In the genomic region with DNA sequence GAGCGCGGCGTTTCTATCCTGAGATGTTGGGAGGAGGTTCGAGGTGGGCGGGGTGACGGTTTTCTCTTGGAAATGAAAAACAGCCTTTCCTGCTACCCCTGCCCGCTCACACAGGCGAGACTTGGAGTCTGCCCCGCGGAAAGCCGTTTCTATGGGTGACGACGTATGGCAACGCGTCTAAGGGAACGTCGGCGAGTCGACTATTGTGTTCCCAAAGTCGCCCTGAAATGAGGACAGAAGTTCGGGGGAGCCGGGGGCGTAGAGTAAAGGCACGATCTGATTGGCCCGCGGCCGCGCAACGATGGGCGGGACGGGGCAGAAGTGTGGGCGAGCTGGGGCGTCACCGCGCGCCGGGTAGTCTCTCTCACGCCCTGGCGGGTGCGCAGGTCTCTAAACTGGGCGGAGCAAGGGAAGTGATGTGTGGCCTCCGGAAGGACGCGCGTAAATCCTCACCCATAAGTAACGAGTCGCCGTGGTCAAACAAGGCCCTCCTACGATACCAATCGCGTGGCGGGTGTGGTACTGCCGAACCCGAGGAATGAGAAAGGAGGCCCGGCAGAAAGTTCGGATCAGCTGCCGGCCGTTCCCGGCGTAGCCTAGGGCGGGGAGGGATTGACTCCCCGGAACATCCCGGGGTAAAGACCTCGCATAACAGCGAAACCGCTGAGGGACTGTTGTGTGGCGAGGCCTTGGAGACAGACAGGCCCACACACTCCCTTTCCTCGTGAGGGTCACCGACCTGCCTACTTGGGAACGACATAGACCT, we compare ENCODE assay signal across 8 cellular contexts.
DNase-seq lines count a peak whose midpoint lies in the region; FAIRE-seq and TF ChIP-seq lines count a peak whose summit lies in the region.

No MANE protein-coding gene starts in this region.

- H3K9ac ChIP-seq in neuronal stem cell (ENCODE audit: low read depth, low read length, poor library complexity) (peak overlapping the region; percentile 79), subcutaneous abdominal adipose tissue (ENCODE audit: low read length in 5 of 5) (peak overlapping the region; percentile 86 to 97 (median 93))

- H2AFZ ChIP-seq in neuronal stem cell (ENCODE audit: low read length) = peak overlapping the region; percentile 93

- peak overlapping the region; percentile 75 for H2BK5ac ChIP-seq in neuronal stem cell (ENCODE audit: low read length)

- H3K27ac ChIP-seq in SJSA1 (peak overlapping the region; percentile 94), neuronal stem cell (replicated peaks; ENCODE audit: low read length) (peak overlapping the region; percentile 92), subcutaneous abdominal adipose tissue (ENCODE audit: low read depth, low read length) (peak overlapping the region; percentile 100)

- H3K14ac ChIP-seq in neuronal stem cell (ENCODE audit: low read length) = no peak overlapping the region

- H3K4me3 ChIP-seq in HFF-Myc (replicated peaks; ENCODE audit: low read depth, low read length) = peak overlapping the region; percentile 83
- H3K4me3 ChIP-seq in SJSA1 = peak overlapping the region; percentile 49
- H3K4me3 ChIP-seq in neuronal stem cell (ENCODE audit: low read length in 2 of 2) = peak overlapping the region; percentile 64 to 81
- peak overlapping the region; percentile 69 to 93 (median 90) for H3K4me3 ChIP-seq in subcutaneous abdominal adipose tissue (ENCODE audit: low read depth in 1 of 5, low read length in 5 of 5)

- peaks cover 2% of the 10 kb centered on the region for H3K9me3 Mint-ChIP-seq in activated naive CD4-positive, alpha-beta T cell treated with anti-CD3 and anti-CD28 coated beads for 36 hours

- peaks cover 16% of the 10 kb centered on the region for H3K4me1 Mint-ChIP-seq in activated naive CD4-positive, alpha-beta T cell treated with anti-CD3 and anti-CD28 coated beads for 36 hours (ENCODE audit: low read depth)

- peak overlapping the region; percentile 96 for H3K18ac ChIP-seq in neuronal stem cell (ENCODE audit: low read length)

- no peak overlapping the region for H2AK5ac ChIP-seq in neuronal stem cell (ENCODE audit: low read depth, low read length)

- no peak overlapping the region for H2BK12ac ChIP-seq in neuronal stem cell (ENCODE audit: low read length)

- no peaks in the 10 kb centered on the region for H3K27me3 Mint-ChIP-seq in activated naive CD4-positive, alpha-beta T cell treated with anti-CD3 and anti-CD28 coated beads for 36 hours (ENCODE audit: low read depth)

- H3K4me2 ChIP-seq in neuronal stem cell (ENCODE audit: insufficient read depth, low read length, poor library complexity, severe bottlenecking) = peak overlapping the region; percentile 62

- CTCF ChIA-PET in activated naive CD4-positive, alpha-beta T cell treated with anti-CD3 and anti-CD28 coated beads for 36 hours (lab: Charles Lee) = interaction anchor here (1.0 kb wide), 1 partner anchor 71 kb away, joined by 3 read pairs; no protein-coding TSS in a partner anchor

- no peak for TF ChIP-seq CTCF in HFF-Myc (IDR thresholded peaks at IDR 0.05; ENCODE audit: low read depth, low read length, missing control alignments)

- H3K23ac ChIP-seq in neuronal stem cell (ENCODE audit: low read depth, low read length, poor library complexity) = peak overlapping the region; percentile 30

- peak overlapping the region; percentile 94 for H3K27ac Mint-ChIP-seq in activated naive CD4-positive, alpha-beta T cell treated with anti-CD3 and anti-CD28 coated beads for 36 hours

- DNase-seq in GM04503 (ENCODE audit: low read depth) = peak; percentile 90
- peak; percentile 97 for DNase-seq in HFF-Myc (ENCODE audit: extremely low read depth, low read depth)
- DNase-seq in MV-4-11 (lab: John Stamatoyannopoulos, UW) = peak; percentile 98
- DNase-seq in SJSA1 (ENCODE audit: low read depth in 1 of 2, low spot score in 2 of 2) = peak; percentile 97 to 98
- DNase-seq in activated naive CD4-positive, alpha-beta T cell treated with anti-CD3 and anti-CD28 coated beads for 36 hours = peak; percentile 98
- peak; percentile 78 to 87 for DNase-seq in frontal cortex (ENCODE audit: low spot score in 2 of 2)
- DNase-seq in neuronal stem cell (ENCODE audit: low spot score) = peak; percentile 93

- no peaks in the 10 kb centered on the region for H3K36me3 Mint-ChIP-seq in activated naive CD4-positive, alpha-beta T cell treated with anti-CD3 and anti-CD28 coated beads for 36 hours (ENCODE audit: low read depth)

- peak; percentile 52 for FAIRE-seq in frontal cortex (lab: Jason Lieb, UNC)

- peak overlapping the region; percentile 89 for H4K8ac ChIP-seq in neuronal stem cell (ENCODE audit: low read depth, low read length)

- H3K27me3 ChIP-seq in SJSA1 (replicated peaks) = no peaks in the 10 kb centered on the region
- peaks cover 0 to 3% (median 0%) of the 10 kb centered on the region in 3 experiments for H3K27me3 ChIP-seq in neuronal stem cell (ENCODE audit: control insufficient read depth in 3 of 3, insufficient read depth in 3 of 3, low read depth in 1 of 3, low read length in 3 of 3)
- H3K27me3 ChIP-seq in subcutaneous abdominal adipose tissue (ENCODE audit: control insufficient read depth in 5 of 5, insufficient read depth in 4 of 5, low read length in 5 of 5) = peaks cover 0 to 8% (median 0%) of the 10 kb centered on the region in 5 donors

- H4K91ac ChIP-seq in neuronal stem cell (ENCODE audit: low read depth, low read length, poor library complexity) = no peak overlapping the region

- no peak overlapping the region for H3K4ac ChIP-seq in neuronal stem cell (ENCODE audit: low read length)

- H3K36me3 ChIP-seq in SJSA1 (no peaks in the 10 kb centered on the region), neuronal stem cell (replicated peaks in 1 of 2; ENCODE audit: control insufficient read depth in 2 of 2, insufficient read depth in 2 of 2, low read length in 2 of 2) (no peaks in the 10 kb centered on the region), subcutaneous abdominal adipose tissue (ENCODE audit: control insufficient read depth in 5 of 5, insufficient read depth in 5 of 5, low read length in 5 of 5) (no peaks in the 10 kb centered on the region)

- H3K9me3 ChIP-seq in SJSA1 (replicated peaks) (no peaks in the 10 kb centered on the region), neuronal stem cell (replicated peaks in 1 of 2; ENCODE audit: control insufficient read depth in 2 of 2, insufficient read depth in 1 of 2, low read depth in 1 of 2, low read length in 2 of 2) (no peaks in the 10 kb centered on the region), subcutaneous abdominal adipose tissue (ENCODE audit: control insufficient read depth in 5 of 5, low read length in 5 of 5) (peaks cover 0 to 6% (median 0%) of the 10 kb centered on the region in 5 donors)

- no peak overlapping the region for H2BK120ac ChIP-seq in neuronal stem cell (ENCODE audit: low read depth, low read length)

- intact Hi-C loops in activated naive CD4-positive, alpha-beta T cell treated with anti-CD3 and anti-CD28 coated beads for 36 hours (cut with micrococcal nuclease) = loop anchor here (1.0 to 10.0 kb wide), 17 partner anchors 70 to 1823 kb away; a partner anchor contains a TSS

- no CpG with 5 or more reads among the region's 70 CpGs for WGBS in neuronal stem cell (ENCODE audit: extremely low coverage in 2 of 2, insufficient read length in 2 of 2, insufficient replicate concordance in 1 of 2), 2 donors

- no peak overlapping the region for H2BK15ac ChIP-seq in neuronal stem cell (ENCODE audit: low read length)

- no peaks in the 10 kb centered on the region for H3K79me1 ChIP-seq in neuronal stem cell (ENCODE audit: low read depth, low read length)

- H3K4me1 ChIP-seq in SJSA1 (replicated peaks) (peaks cover 13% of the 10 kb centered on the region; the same call in 1 of the 2 replicates), neuronal stem cell (ENCODE audit: control insufficient read depth in 2 of 2, insufficient read depth in 1 of 2, low read depth in 1 of 2, low read length in 2 of 2) (peaks cover 1 to 4% of the 10 kb centered on the region in 2 donors), subcutaneous abdominal adipose tissue (ENCODE audit: control insufficient read depth in 5 of 5, insufficient read depth in 5 of 5, low read length in 5 of 5) (peaks cover 3 to 11% (median 7%) of the 10 kb centered on the region in 5 donors)

- peak overlapping the region; percentile 91 for H3K4me3 Mint-ChIP-seq in activated naive CD4-positive, alpha-beta T cell treated with anti-CD3 and anti-CD28 coated beads for 36 hours

Comparison
In these comparisons a context has a peak if more than half of its experiments do, and no peak if none do; other contexts are left out.
1. Peak in every context shown above with its lines: DNase-seq, H3K4me3 ChIP-seq and H3K27ac ChIP-seq.